19 cellular contexts compared by ENCODE assay signal in the genomic region with DNA sequence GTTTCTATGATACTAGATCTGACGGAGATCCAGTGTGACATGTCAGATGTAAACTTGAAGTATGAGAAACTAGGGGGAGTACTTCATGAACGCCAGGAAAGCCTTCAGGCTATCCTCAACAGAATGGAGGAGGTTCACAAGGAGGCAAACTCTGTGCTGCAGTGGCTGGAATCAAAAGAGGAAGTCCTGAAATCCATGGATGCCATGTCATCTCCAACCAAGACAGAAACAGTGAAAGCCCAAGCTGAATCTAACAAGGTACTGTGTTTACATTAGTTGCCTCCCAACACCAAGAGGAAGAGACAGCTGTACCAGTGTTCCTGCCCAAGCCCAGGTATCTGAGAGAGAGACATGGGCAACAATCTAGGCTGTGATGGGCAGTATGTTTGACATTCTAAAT.
DNase-seq lines count a peak whose midpoint lies in the region; ATAC-seq, FAIRE-seq and TF ChIP-seq lines count a peak whose summit lies in the region.
"Had no signal": no experiment of that assay in that cellular context is flagged by ENCODE, and none has a peak within 500 bp of the region (broad histone marks: within the 10 kb centered on the region; RNA-seq: fewer than 3 reads in every experiment).

No MANE protein-coding gene starts in this region.

- H3K4me3 Mint-ChIP-seq in natural killer cell (no peak overlapping the region), mesothelial cell of epicardium (no peak overlapping the region)
- H3K4me3 Mint-ChIP-seq in natural killer cell treated with Interleukin-12 subunit alpha and Interleukin-12 subunit beta and Interleukin-15 and Interleukin-18, amount 100 ng/mL, for 72 hours: no peak overlapping the region
- H3K4me3 Mint-ChIP-seq: CD8-positive, alpha-beta memory T cell had no signal

- TF ChIP-seq EP300 in esophagus muscularis mucosa (IDR thresholded peaks at IDR 0.05) (no peak), HepG2 (IDR thresholded peaks at IDR 0.05; ENCODE audit: low read depth in 2 of 2, low read length in 2 of 2) (no peak), HepG2 (CRISPR knock-in tag; IDR thresholded peaks at IDR 0.05; ENCODE audit: borderline replicate concordance) (no peak)

- no peak overlapping the region for H3K9ac ChIP-seq in HepG2 (ENCODE audit: insufficient read depth, low read depth, low read length)
- H3K9ac ChIP-seq: BLaER1 had no signal

- TF ChIP-seq CTCF in natural killer cell (IDR thresholded peaks at IDR 0.05): no peak
- no peak for TF ChIP-seq CTCF in ascending aorta (IDR thresholded peaks at IDR 0.05)
- TF ChIP-seq CTCF in mesothelial cell of epicardium (IDR thresholded peaks at IDR 0.05; ENCODE audit: unreplicated experiment): no peak
- no peak for TF ChIP-seq CTCF in esophagus muscularis mucosa (IDR thresholded peaks at IDR 0.05)
- TF ChIP-seq CTCF in HepG2 (CRISPR knock-in tag; IDR thresholded peaks at IDR 0.05): no peak

- peak overlapping the region; percentile 4 to 19 for H3K27ac ChIP-seq in ascending aorta
- H3K27ac ChIP-seq in esophagus muscularis mucosa (replicated peaks in 1 of 4): peak overlapping the region in 1 of 4 donors; percentile 29
- no peak overlapping the region for H3K27ac ChIP-seq in HepG2 (ENCODE audit: extremely low read length, insufficient read depth, low read length)
- H3K27ac ChIP-seq: A549, BLaER1 had no signal

- H4K20me1 ChIP-seq in HepG2 (ENCODE audit: insufficient read depth, low read length): no peaks in the 10 kb centered on the region
- H4K20me1 ChIP-seq: BLaER1 had no signal

- H3K4me1 Mint-ChIP-seq in natural killer cell: peaks cover 0 to 9% of the 10 kb centered on the region in 2 donors
- H3K4me1 Mint-ChIP-seq in natural killer cell treated with Interleukin-12 subunit alpha and Interleukin-12 subunit beta and Interleukin-15 and Interleukin-18, amount 100 ng/mL, for 72 hours (ENCODE audit: low read depth in 2 of 2): peaks cover 0 to 3% of the 10 kb centered on the region in 2 donors
- H3K4me1 Mint-ChIP-seq in mesothelial cell of epicardium: peaks cover 5% of the 10 kb centered on the region

- H3K27ac Mint-ChIP-seq in natural killer cell (peak overlapping the region; percentile 17 to 64), mesothelial cell of epicardium (peak overlapping the region; percentile 55)
- H3K27ac Mint-ChIP-seq in natural killer cell treated with Interleukin-12 subunit alpha and Interleukin-12 subunit beta and Interleukin-15 and Interleukin-18, amount 100 ng/mL, for 72 hours: no peak overlapping the region

- H3K36me3 ChIP-seq in ascending aorta (peaks cover 53 to 62% of the 10 kb centered on the region in 2 donors), esophagus muscularis mucosa (peaks cover 31 to 97% (median 67%) of the 10 kb centered on the region in 4 donors), HepG2 (replicated peaks in 1 of 2; ENCODE audit: control insufficient read depth in 1 of 2, insufficient read depth in 2 of 2, low read length in 2 of 2) (peaks cover 14 to 28% of the 10 kb centered on the region in 2 experiments)

- H3K4me2 ChIP-seq in HepG2 (ENCODE audit: low read depth, low read length): no peak overlapping the region
- H3K4me2 ChIP-seq: A549, BLaER1 had no signal

- H3K79me2 ChIP-seq in HepG2 (ENCODE audit: insufficient read depth, low read length): no peaks in the 10 kb centered on the region

- POLR2A ChIA-PET in HepG2 (lab: Yijun Ruan, JAX): interaction anchor here (1.3 kb wide), 1 partner anchor 32 kb away, joined by 3 read pairs; no protein-coding TSS in a partner anchor

- no peak for FAIRE-seq in HepG2 (lab: Jason Lieb, UNC)
- FAIRE-seq: A549, H1 had no signal

- WGBS in esophagus muscularis mucosa: 77% methylated on average over 2 of the region's 2 CpGs
- WGBS in HepG2 (ENCODE audit: low lambda C conversion rate): 98% methylated on average over 2 of the region's 2 CpGs

- H3K4me3 ChIP-seq in ascending aorta: no peak overlapping the region
- H3K4me3 ChIP-seq in esophagus muscularis mucosa: no peak overlapping the region
- no peak overlapping the region for H3K4me3 ChIP-seq in HepG2 (replicated peaks in 1 of 3; ENCODE audit: insufficient read depth in 1 of 3, low read depth in 2 of 3, low read length in 3 of 3)
- H3K4me3 ChIP-seq: A549, BLaER1 had no signal

- peaks cover 5% of the 10 kb centered on the region for H3K36me3 Mint-ChIP-seq in natural killer cell
- H3K36me3 Mint-ChIP-seq in natural killer cell treated with Interleukin-12 subunit alpha and Interleukin-12 subunit beta and Interleukin-15 and Interleukin-18, amount 100 ng/mL, for 72 hours: no peaks in the 10 kb centered on the region
- H3K36me3 Mint-ChIP-seq in mesothelial cell of epicardium: peaks cover 27% of the 10 kb centered on the region

- CTCF ChIA-PET in HepG2 (lab: Yijun Ruan, JAX; ENCODE audit: low intra/inter-chr PET ratio, low total read pairs): no interaction called here

- TF ChIP-seq RAD21 in HepG2 (CRISPR knock-in tag; IDR thresholded peaks at IDR 0.05): no peak

- H3K27me3 Mint-ChIP-seq in natural killer cell (ENCODE audit: low read depth in 2 of 2) (no peaks in the 10 kb centered on the region), mesothelial cell of epicardium (ENCODE audit: low read depth) (no peaks in the 10 kb centered on the region)
- no peaks in the 10 kb centered on the region for H3K27me3 Mint-ChIP-seq in natural killer cell treated with Interleukin-12 subunit alpha and Interleukin-12 subunit beta and Interleukin-15 and Interleukin-18, amount 100 ng/mL, for 72 hours
- H3K27me3 Mint-ChIP-seq: CD8-positive, alpha-beta memory T cell had no signal

- H3K9me3 Mint-ChIP-seq in natural killer cell (no peaks in the 10 kb centered on the region), mesothelial cell of epicardium (no peaks in the 10 kb centered on the region)
- H3K9me3 Mint-ChIP-seq in natural killer cell treated with Interleukin-12 subunit alpha and Interleukin-12 subunit beta and Interleukin-15 and Interleukin-18, amount 100 ng/mL, for 72 hours: no peaks in the 10 kb centered on the region
- H3K9me3 Mint-ChIP-seq: CD8-positive, alpha-beta memory T cell had no signal

- no peak for TF ChIP-seq POLR2A in esophagus muscularis mucosa (IDR thresholded peaks at IDR 0.05; ENCODE audit: low read depth)
- TF ChIP-seq POLR2A in HepG2 (IDR thresholded peaks at IDR 0.05; ENCODE audit: insufficient read depth in 1 of 2, low read depth in 2 of 2, low read length in 2 of 2): no peak

- no peak for ATAC-seq in natural killer cell
- no peak for ATAC-seq in natural killer cell treated with Interleukin-12 subunit alpha and Interleukin-12 subunit beta and Interleukin-15 and Interleukin-18, amount 100 ng/mL, for 72 hours
- ATAC-seq in HepG2: no peak
- ATAC-seq: A549 had no signal

- no peaks in the 10 kb centered on the region for H3K27me3 ChIP-seq in ascending aorta
- H3K27me3 ChIP-seq in esophagus muscularis mucosa: no peaks in the 10 kb centered on the region
- no peaks in the 10 kb centered on the region for H3K27me3 ChIP-seq in HepG2 (ENCODE audit: control insufficient read depth in 1 of 2, insufficient read depth in 2 of 2, low read length in 2 of 2)
- H3K27me3 ChIP-seq: BLaER1 had no signal

- no peak overlapping the region for H2AFZ ChIP-seq in HepG2 (ENCODE audit: low read length)

- H3K4me1 ChIP-seq in ascending aorta (peaks cover 0 to 5% of the 10 kb centered on the region in 2 donors), esophagus muscularis mucosa (peaks cover 0 to 23% (median 17%) of the 10 kb centered on the region in 4 donors), HepG2 (ENCODE audit: insufficient read depth, low read length) (peaks cover 11% of the 10 kb centered on the region)
- H3K4me1 ChIP-seq: A549, BLaER1 had no signal

- DNase-seq in natural killer cell: no peak
- DNase-seq in natural killer cell treated with Interleukin-12 subunit alpha and Interleukin-12 subunit beta and Interleukin-15 and Interleukin-18, amount 100 ng/mL, for 72 hours (ENCODE audit: low spot score): no peak
- no peak for DNase-seq in ascending aorta (ENCODE audit: low spot score in 2 of 2)
- DNase-seq in mesothelial cell of epicardium (ENCODE audit: low spot score in 2 of 2, unreplicated experiment in 2 of 2): no peak
- DNase-seq in dermis blood vessel endothelial cell: no peak
- DNase-seq in esophagus muscularis mucosa (ENCODE audit: extremely low spot score): no peak
- DNase-seq in HepG2 (ENCODE audit: low spot score): no peak
- DNase-seq: CD8-positive, alpha-beta memory T cell; DMS79; NCI-H1048; NCI-H1436; NCI-H1930; NCI-H226; NCI-H524; RPMI8226; SHP77 treated with DMSO at 0.1 percent for 48 hours had no signal

- H3K9me3 ChIP-seq in ascending aorta (no peaks in the 10 kb centered on the region), esophagus muscularis mucosa (no peaks in the 10 kb centered on the region), HepG2 (ENCODE audit: low read length) (no peaks in the 10 kb centered on the region)
- H3K9me3 ChIP-seq: A549, BLaER1 had no signal

- in situ Hi-C loops in HepG2 (cut with HindIII; ENCODE audit: extremely low pct_ligation_motif_present, low pct_unique_long_range_greater_than_20kb): no loop called here

- intact Hi-C loops in natural killer cell (cut with micrococcal nuclease) (no loop called here), ascending aorta (cut with DNase I) (no loop called here), esophagus muscularis mucosa (cut with DNase I) (loop anchor here (5.0 kb wide), 1 partner anchor 33 kb away; no protein-coding TSS in a partner anchor), HepG2 (cut with micrococcal nuclease; ENCODE audit: unreplicated experiment) (no loop called here)

- BruUV-seq in HepG2 (replicated peaks; lab: Mats Ljungman, UMichigan): no TSS peak

TF ChIP-seq in HepG2, 621 proteins besides CTCF, POLR2A, EP300 and RAD21 (continues in another document):
- TF ChIP-seq ZNF326 (CRISPR knock-in tag; IDR thresholded peaks at IDR 0.05; ENCODE audit: borderline replicate concordance) (no peak), ZNF33A (CRISPR knock-in tag; IDR thresholded peaks at IDR 0.05; ENCODE audit: borderline replicate concordance) (no peak), GTF3A (CRISPR knock-in tag; conservative IDR thresholded peaks at IDR 0.05) (no peak), MBNL3 (CRISPR knock-in tag; conservative IDR thresholded peaks at IDR 0.05) (no peak), DR1 (CRISPR knock-in tag; IDR thresholded peaks at IDR 0.05) (no peak), PCBP1 (IDR thresholded peaks at IDR 0.05; ENCODE audit: borderline replicate concordance, low read depth, low read length) (no peak)
- TF ChIP-seq, protein P1, sequence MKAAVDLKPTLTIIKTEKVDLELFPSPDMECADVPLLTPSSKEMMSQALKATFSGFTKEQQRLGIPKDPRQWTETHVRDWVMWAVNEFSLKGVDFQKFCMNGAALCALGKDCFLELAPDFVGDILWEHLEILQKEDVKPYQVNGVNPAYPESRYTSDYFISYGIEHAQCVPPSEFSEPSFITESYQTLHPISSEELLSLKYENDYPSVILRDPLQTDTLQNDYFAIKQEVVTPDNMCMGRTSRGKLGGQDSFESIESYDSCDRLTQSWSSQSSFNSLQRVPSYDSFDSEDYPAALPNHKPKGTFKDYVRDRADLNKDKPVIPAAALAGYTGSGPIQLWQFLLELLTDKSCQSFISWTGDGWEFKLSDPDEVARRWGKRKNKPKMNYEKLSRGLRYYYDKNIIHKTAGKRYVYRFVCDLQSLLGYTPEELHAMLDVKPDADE (CRISPR knock-in tag; IDR thresholded peaks at IDR 0.05): no peak

Comparison
In these comparisons a context has a peak if more than half of its experiments do, and no peak if none do; other contexts are left out.
1. H3K27ac Mint-ChIP-seq: peak in natural killer cell (2 of 2) and mesothelial cell of epicardium (single experiment); none in natural killer cell treated with Interleukin-12 subunit alpha and Interleukin-12 subunit beta and Interleukin-15 and Interleukin-18, amount 100 ng/mL, for 72 hours (0 of 2).